1 cellular context compared by ENCODE assay signal in the genomic region with DNA sequence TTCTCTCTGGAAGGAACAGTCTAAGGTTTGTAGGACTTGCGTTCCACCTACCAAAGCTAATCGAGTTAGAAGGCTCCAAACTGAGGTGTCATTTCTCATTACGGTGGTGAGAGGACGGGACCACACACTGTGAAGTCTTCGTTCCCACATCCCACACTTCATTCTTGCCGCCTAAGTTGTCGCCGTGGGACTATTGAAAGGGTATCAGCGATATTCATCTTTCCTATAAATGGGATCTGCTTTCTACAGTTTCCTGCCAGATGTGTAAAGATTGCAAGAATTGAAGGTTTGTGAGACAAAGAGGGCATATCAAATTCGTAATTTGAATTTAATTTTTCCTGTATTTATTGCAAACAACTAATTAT.
TF ChIP-seq lines count a peak whose summit lies in the region.

No MANE protein-coding gene starts in this region.

TF ChIP-seq in IMR-90, 13 proteins besides CTCF, POLR2A, EP300 and RAD21 (continued from another document):
- TF ChIP-seq, protein P1, sequence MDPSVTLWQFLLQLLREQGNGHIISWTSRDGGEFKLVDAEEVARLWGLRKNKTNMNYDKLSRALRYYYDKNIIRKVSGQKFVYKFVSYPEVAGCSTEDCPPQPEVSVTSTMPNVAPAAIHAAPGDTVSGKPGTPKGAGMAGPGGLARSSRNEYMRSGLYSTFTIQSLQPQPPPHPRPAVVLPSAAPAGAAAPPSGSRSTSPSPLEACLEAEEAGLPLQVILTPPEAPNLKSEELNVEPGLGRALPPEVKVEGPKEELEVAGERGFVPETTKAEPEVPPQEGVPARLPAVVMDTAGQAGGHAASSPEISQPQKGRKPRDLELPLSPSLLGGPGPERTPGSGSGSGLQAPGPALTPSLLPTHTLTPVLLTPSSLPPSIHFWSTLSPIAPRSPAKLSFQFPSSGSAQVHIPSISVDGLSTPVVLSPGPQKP (IDR thresholded peaks at IDR 0.05; ENCODE audit: borderline replicate concordance, low read depth, low read length) = no peak
- TF ChIP-seq RCOR1 (IDR thresholded peaks at IDR 0.05; ENCODE audit: insufficient replicate concordance, low read length) (no peak), RFX5 (IDR thresholded peaks at IDR 0.05; ENCODE audit: low read depth, low read length) (no peak), SMC3 (IDR thresholded peaks at IDR 0.05; ENCODE audit: low read depth, low read length) (no peak), CEBPB (IDR thresholded peaks at IDR 0.05; ENCODE audit: low read depth, low read length) (no peak)
TF ChIP-seq in IMR-90: peak in this region for 0.
